ENCODE assay signal across 1 cellular context in the genomic region with DNA sequence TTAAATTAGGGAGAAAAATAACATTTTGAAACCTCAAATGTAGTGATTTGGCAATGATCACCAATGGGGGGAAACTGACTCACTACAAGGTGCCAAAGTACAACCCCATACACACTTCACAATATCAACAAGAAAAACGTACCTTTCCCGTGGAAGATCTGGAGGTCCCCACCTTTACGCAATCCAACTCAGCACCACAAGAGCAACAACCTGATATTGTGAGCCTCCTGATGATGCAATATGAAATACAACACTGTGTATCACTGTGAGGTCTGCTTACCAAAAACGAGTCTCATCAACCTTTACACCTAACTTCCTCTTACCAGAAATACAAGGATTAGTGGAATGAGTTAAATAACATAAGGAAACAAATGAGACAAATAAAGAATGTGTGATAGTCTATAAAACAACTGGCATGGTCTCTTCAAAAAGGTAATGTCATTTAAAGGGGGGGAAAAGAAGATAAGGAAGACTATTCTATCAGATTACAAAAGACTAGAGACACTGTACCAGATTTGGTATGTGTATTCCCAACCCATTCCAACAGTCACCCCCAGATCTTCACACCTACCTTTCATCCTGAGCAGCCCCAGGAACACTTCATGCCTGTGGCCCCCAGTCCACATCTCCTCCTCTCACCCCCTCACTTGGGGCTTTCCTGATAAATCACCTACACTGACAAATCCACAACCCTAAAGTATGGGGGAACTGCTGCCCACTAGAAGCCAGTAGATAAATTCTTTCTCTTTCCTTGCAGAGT.
TF ChIP-seq lines count a peak whose summit lies in the region.

No MANE protein-coding gene starts in this region.

TF ChIP-seq in HEK293, 187 proteins besides CTCF, POLR2A, EP300 and RAD21 (continued from another document):
- TF ChIP-seq ZFP69B (tag by site-specific recombination; IDR thresholded peaks at IDR 0.05) (peak; percentile 66; the same call in 1 of the 2 replicates), SP3 (tag by site-specific recombination; IDR thresholded peaks at IDR 0.05) (no peak), ZNF530 (tag by site-specific recombination; IDR thresholded peaks at IDR 0.05; ENCODE audit: low read depth) (no peak), ZNF514 (tag by site-specific recombination; IDR thresholded peaks at IDR 0.05) (no peak), ZNF18 (tag by site-specific recombination; IDR thresholded peaks at IDR 0.05) (no peak)
